In genomic region chr18:72544092-72544886, GRCh38 we compare ENCODE assay signal across 8 cellular contexts. TPM values are rescaled to one million over a fixed set of nuclear protein-coding genes. Genes with fewer than 3 reads are reported as not detected.
DNase-seq lines count a peak whose midpoint lies in the region; ATAC-seq and TF ChIP-seq lines count a peak whose summit lies in the region.

Gene CBLN2 (minus strand): TSS chr18:72544342. CDS start chr18:72542160, 2,182 bp downstream.

- H3K4me3 Mint-ChIP-seq in activated naive CD4-positive, alpha-beta T cell treated with anti-CD3 and anti-CD28 coated beads, Interleukin-2, amount 10 ng/mL, durations not matched to agents 7 days and 5 days, result no peak within 1 kb of the TSS
- no peak within 1 kb of the TSS for H3K4me3 Mint-ChIP-seq in T-helper 2 cell treated with Interferon-gamma antibody and Interleukin-4, amounts not matched to agents 5 μg/mL and 100 μg/mL, for 36 hours
- peak within 1 kb of the TSS in 9 of 10 donors; percentile 8 to 63 (median 46) for H3K4me3 Mint-ChIP-seq in naive thymus-derived CD8-positive, alpha-beta T cell

- no peak within 1 kb of the TSS; the same call in 1 of the 2 replicates for H3K27ac ChIP-seq in MM.1S (ENCODE audit: low read length)

- peak within 1 kb of the TSS; percentile 91 for H3K4me3 ChIP-seq in MM.1S (ENCODE audit: low read length)

- H4K20me1 ChIP-seq in MM.1S (ENCODE audit: insufficient read depth, low read length), result no peaks in the 10 kb centered on the region

- no peaks in the 10 kb centered on the region for H3K9me3 ChIP-seq in MM.1S (replicated peaks; ENCODE audit: insufficient read depth, low read length)

- H3K36me3 Mint-ChIP-seq in activated naive CD4-positive, alpha-beta T cell treated with anti-CD3 and anti-CD28 coated beads, Interleukin-2, amount 10 ng/mL, durations not matched to agents 7 days and 5 days, result no peaks in the 10 kb centered on the region
- no peaks in the 10 kb centered on the region for H3K36me3 Mint-ChIP-seq in T-helper 2 cell treated with Interferon-gamma antibody and Interleukin-4, amounts not matched to agents 5 μg/mL and 100 μg/mL, for 36 hours (ENCODE audit: low read depth)
- peaks cover 0 to 2% (median 0%) of the 10 kb centered on the region in 3 donors for H3K36me3 Mint-ChIP-seq in naive thymus-derived CD8-positive, alpha-beta T cell

- POLR2A ChIA-PET in HEK293T (lab: Yijun Ruan, JAX), result no interaction called here
- POLR2A ChIA-PET in naive thymus-derived CD8-positive, alpha-beta T cell (lab: Charles Lee), result no interaction called here

- TF ChIP-seq POLR2A in erythroblast (IDR thresholded peaks at IDR 0.05; ENCODE audit: low read length), result no peak

- no peak for ATAC-seq in naive thymus-derived CD8-positive, alpha-beta T cell

- H3K27ac Mint-ChIP-seq in activated naive CD4-positive, alpha-beta T cell treated with anti-CD3 and anti-CD28 coated beads, Interleukin-2, amount 10 ng/mL, durations not matched to agents 7 days and 5 days, result peak within 1 kb of the TSS; percentile 38
- peak within 1 kb of the TSS; percentile 43 for H3K27ac Mint-ChIP-seq in T-helper 2 cell treated with Interferon-gamma antibody and Interleukin-4, amounts not matched to agents 5 μg/mL and 100 μg/mL, for 36 hours
- no peak within 1 kb of the TSS for H3K27ac Mint-ChIP-seq in naive thymus-derived CD8-positive, alpha-beta T cell

- peak within 1 kb of the TSS; percentile 89 for H2AFZ ChIP-seq in MM.1S (ENCODE audit: low read length)

- no peaks in the 10 kb centered on the region for H3K4me1 ChIP-seq in MM.1S (ENCODE audit: low read length)

- H3K79me2 ChIP-seq in MM.1S (ENCODE audit: low read length), result no peaks in the 10 kb centered on the region

- CTCF ChIA-PET in activated naive CD4-positive, alpha-beta T cell treated with anti-CD3 and anti-CD28 coated beads, Interleukin-2, amount 10 ng/mL, durations not matched to agents 7 days and 5 days (lab: Charles Lee), result no interaction called here
- CTCF ChIA-PET in HEK293T (lab: Yijun Ruan, JAX), result no interaction called here

- no peaks in the 10 kb centered on the region for H3K9me3 Mint-ChIP-seq in activated naive CD4-positive, alpha-beta T cell treated with anti-CD3 and anti-CD28 coated beads, Interleukin-2, amount 10 ng/mL, durations not matched to agents 7 days and 5 days
- no peaks in the 10 kb centered on the region for H3K9me3 Mint-ChIP-seq in T-helper 2 cell treated with Interferon-gamma antibody and Interleukin-4, amounts not matched to agents 5 μg/mL and 100 μg/mL, for 36 hours
- peaks cover 0 to 11% (median 0%) of the 10 kb centered on the region in 9 donors for H3K9me3 Mint-ChIP-seq in naive thymus-derived CD8-positive, alpha-beta T cell

- no peaks in the 10 kb centered on the region for H3K36me3 ChIP-seq in MM.1S (replicated peaks; ENCODE audit: insufficient read depth, low read length)

- H3K9ac ChIP-seq in MM.1S (ENCODE audit: low read length), result peak within 1 kb of the TSS; percentile 44; the same call in 1 of the 2 replicates

- H3F3A ChIP-seq in MM.1S (ENCODE audit: insufficient read depth, low read length), result no peaks in the 10 kb centered on the region; the same call in 1 of the 2 replicates

- H3K4me1 Mint-ChIP-seq in activated naive CD4-positive, alpha-beta T cell treated with anti-CD3 and anti-CD28 coated beads, Interleukin-2, amount 10 ng/mL, durations not matched to agents 7 days and 5 days, result peaks cover 5% of the 10 kb centered on the region
- peaks cover 2% of the 10 kb centered on the region for H3K4me1 Mint-ChIP-seq in T-helper 2 cell treated with Interferon-gamma antibody and Interleukin-4, amounts not matched to agents 5 μg/mL and 100 μg/mL, for 36 hours (ENCODE audit: low read depth)
- peaks cover 2 to 16% (median 8%) of the 10 kb centered on the region in 4 donors for H3K4me1 Mint-ChIP-seq in naive thymus-derived CD8-positive, alpha-beta T cell

- H3K4me2 ChIP-seq in MM.1S (ENCODE audit: low read depth, low read length), result peak within 1 kb of the TSS; percentile 97

- intact Hi-C loops in posterior vena cava (cut with DNase I), result no loop called here

- H3K9me2 ChIP-seq in MM.1S (replicated peaks; ENCODE audit: insufficient read depth, low read length), result no peaks in the 10 kb centered on the region

- peak; percentile 41 for DNase-seq in activated naive CD4-positive, alpha-beta T cell treated with anti-CD3 and anti-CD28 coated beads, Interleukin-2, amount 10 ng/mL, durations not matched to agents 7 days and 5 days
- no peak for DNase-seq in activated naive CD4-positive, alpha-beta T cell treated with anti-CD3 and anti-CD28 coated beads, Interleukin-2, amount 50 U/mL, for 16 hours
- DNase-seq in HEK293T (ENCODE audit: extremely low spot score) (peak; percentile 59), MM.1S (peak; percentile 91), erythroblast (lab: John Stamatoyannopoulos, UW) (peak; percentile 45 to 59), posterior vena cava (ENCODE audit: low spot score) (no peak)
- DNase-seq in T-helper 2 cell treated with Interferon-gamma antibody and Interleukin-4, amounts not matched to agents 5 μg/mL and 100 μg/mL, for 36 hours (ENCODE audit: low spot score), result peak; percentile 24
- DNase-seq in naive thymus-derived CD8-positive, alpha-beta T cell, result no peak

- TF ChIP-seq CTCF in MM.1S (IDR thresholded peaks at IDR 0.05; ENCODE audit: low read length), result peak; percentile 69

- H3K27me3 ChIP-seq in MM.1S (replicated peaks; ENCODE audit: insufficient read depth, low read length), result no peaks in the 10 kb centered on the region

- peaks cover 45% of the 10 kb centered on the region for H3K27me3 Mint-ChIP-seq in activated naive CD4-positive, alpha-beta T cell treated with anti-CD3 and anti-CD28 coated beads, Interleukin-2, amount 10 ng/mL, durations not matched to agents 7 days and 5 days
- H3K27me3 Mint-ChIP-seq in T-helper 2 cell treated with Interferon-gamma antibody and Interleukin-4, amounts not matched to agents 5 μg/mL and 100 μg/mL, for 36 hours (ENCODE audit: low read depth), result peaks cover 40% of the 10 kb centered on the region
- H3K27me3 Mint-ChIP-seq in naive thymus-derived CD8-positive, alpha-beta T cell, result peaks cover 23 to 59% (median 39%) of the 10 kb centered on the region in 5 donors

TF ChIP-seq in HEK293T, 16 proteins besides CTCF, POLR2A, EP300 and RAD21:
- no peak for TF ChIP-seq HDGF (IDR thresholded peaks at IDR 0.05; ENCODE audit: borderline replicate concordance)
- TF ChIP-seq BHLHE40 (IDR thresholded peaks at IDR 0.05; ENCODE audit: borderline replicate concordance), result no peak
- TF ChIP-seq FOXM1 (IDR thresholded peaks at IDR 0.05; ENCODE audit: borderline replicate concordance), result no peak
- TF ChIP-seq L3MBTL2 (conservative IDR thresholded peaks at IDR 0.05), result no peak
- TF ChIP-seq FOXA1 (IDR thresholded peaks at IDR 0.05), result no peak
- no peak for TF ChIP-seq NFRKB (IDR thresholded peaks at IDR 0.05)
TF ChIP-seq in HEK293T: peak in this region for 0.

RNA-seq across cellular contexts. Expression of gene CBLN2, which starts in this region (rescaled TPM):
- total RNA-seq in naive thymus-derived CD8-positive, alpha-beta T cell, result not detected
- not detected for polyA plus RNA-seq in naive thymus-derived CD8-positive, alpha-beta T cell
- not detected for total RNA-seq in posterior vena cava

Comparison
In these comparisons a context has a peak if more than half of its experiments do, and no peak if none do; other contexts are left out.
1. DNase-seq: peak in activated naive CD4-positive, alpha-beta T cell treated with anti-CD3 and anti-CD28 coated beads, Interleukin-2, amount 10 ng/mL, durations not matched to agents 7 days and 5 days (single experiment), HEK293T (single experiment), MM.1S (single experiment), T-helper 2 cell treated with Interferon-gamma antibody and Interleukin-4, amounts not matched to agents 5 μg/mL and 100 μg/mL, for 36 hours (single experiment) and erythroblast (2 of 2); none in activated naive CD4-positive, alpha-beta T cell treated with anti-CD3 and anti-CD28 coated beads, Interleukin-2, amount 50 U/mL, for 16 hours (single experiment), naive thymus-derived CD8-positive, alpha-beta T cell (0 of 10) and posterior vena cava (single experiment).
2. H3K27ac Mint-ChIP-seq: peak in activated naive CD4-positive, alpha-beta T cell treated with anti-CD3 and anti-CD28 coated beads, Interleukin-2, amount 10 ng/mL, durations not matched to agents 7 days and 5 days (single experiment) and T-helper 2 cell treated with Interferon-gamma antibody and Interleukin-4, amounts not matched to agents 5 μg/mL and 100 μg/mL, for 36 hours (single experiment); none in naive thymus-derived CD8-positive, alpha-beta T cell (0 of 10).
3. H3K4me3 Mint-ChIP-seq: peak in naive thymus-derived CD8-positive, alpha-beta T cell (9 of 10); none in activated naive CD4-positive, alpha-beta T cell treated with anti-CD3 and anti-CD28 coated beads, Interleukin-2, amount 10 ng/mL, durations not matched to agents 7 days and 5 days (single experiment) and T-helper 2 cell treated with Interferon-gamma antibody and Interleukin-4, amounts not matched to agents 5 μg/mL and 100 μg/mL, for 36 hours (single experiment).